In genomic region chr18:9474983-9475642, GRCh38 we compare ENCODE assay signal across 8 cellular contexts. TPM values are rescaled to one million over a fixed set of nuclear protein-coding genes. Genes with fewer than 3 reads are reported as not detected.
A peak's percentile ranks its signal among the peaks of the same experiment; 100 is the strongest.
DNase-seq lines count a peak whose midpoint lies in the region; ATAC-seq, FAIRE-seq and TF ChIP-seq lines count a peak whose summit lies in the region.

RALBP1 (plus strand) TSS chr18:9475513; CDS start chr18:9513046, 37,533 bp downstream.

- FAIRE-seq in astrocyte (lab: Jason Lieb, UNC), result peak; percentile 43

- ATAC-seq in GM18505 (IDR thresholded peaks at IDR 0.05; ENCODE audit: unreplicated experiment) (peak; percentile 91), HG02970 (IDR thresholded peaks at IDR 0.05; ENCODE audit: low FRiP score, unreplicated experiment) (peak; percentile 94), right cardiac atrium (peak; percentile 99)

- H3K27ac ChIP-seq in astrocyte (ENCODE audit: low read depth, low read length) (peak within 1 kb of the TSS; percentile 90), right cardiac atrium (ENCODE audit: low read length) (peak within 1 kb of the TSS; percentile 76), uterus (peak within 1 kb of the TSS; percentile 96)

- H3K9me3 ChIP-seq in astrocyte (ENCODE audit: insufficient read depth, low read depth, low read length) (no peaks in the 10 kb centered on the region), right cardiac atrium (ENCODE audit: control insufficient read depth, low read length) (no peaks in the 10 kb centered on the region), uterus (no peaks in the 10 kb centered on the region)

- H3K4me2 ChIP-seq in astrocyte (ENCODE audit: low read length), result peak within 1 kb of the TSS; percentile 96

- H3K36me3 ChIP-seq in astrocyte (ENCODE audit: insufficient read depth, low read length) (no peaks in the 10 kb centered on the region), uterus (no peaks in the 10 kb centered on the region)

- peaks cover 7% of the 10 kb centered on the region for H3K36me3 Mint-ChIP-seq in astrocyte (ENCODE audit: low read depth, unreplicated experiment)

- H3K27me3 ChIP-seq in astrocyte (ENCODE audit: insufficient read depth, low read length) (no peaks in the 10 kb centered on the region), right cardiac atrium (ENCODE audit: control insufficient read depth, insufficient read depth) (no peaks in the 10 kb centered on the region), uterus (no peaks in the 10 kb centered on the region)

- peak; percentile 86 for TF ChIP-seq POLR2A in GM18505 (IDR thresholded peaks at IDR 0.05; ENCODE audit: borderline replicate concordance, extremely low read depth, insufficient read depth, insufficient read length)
- peak; percentile 79 to 83 for TF ChIP-seq POLR2A in uterus (IDR thresholded peaks at IDR 0.05)

- intact Hi-C loops in right cardiac atrium (cut with DNase I) (no loop called here), uterus (cut with DNase I; ENCODE audit: low total_unique reads) (no loop called here)

- DNase-seq in NCI-H187 treated with DMSO at 0.1 percent for 48 hours (lab: John Stamatoyannopoulos, UW), result peak; percentile 74
- DNase-seq in T-helper 22 cell (ENCODE audit: low read depth), result peak; percentile 97
- DNase-seq in astrocyte (ENCODE audit: low read depth), result peak; percentile 97
- DNase-seq in right cardiac atrium, result peak; percentile 100
- DNase-seq in pulmonary artery endothelial cell (ENCODE audit: low read depth, low spot score), result peak; percentile 97
- peak; percentile 99 to 100 for DNase-seq in uterus

- no peaks in the 10 kb centered on the region for H3K27me3 Mint-ChIP-seq in astrocyte (ENCODE audit: low read depth, unreplicated experiment)

- H2AFZ ChIP-seq in astrocyte (ENCODE audit: low read depth, low read length), result peak within 1 kb of the TSS; percentile 99

- under 1% methylated on average over 69 of the region's 69 CpGs for WGBS in right cardiac atrium

- peaks cover 13% of the 10 kb centered on the region for H3K4me1 Mint-ChIP-seq in astrocyte (ENCODE audit: low read depth, unreplicated experiment)

- peak within 1 kb of the TSS; percentile 91 for H3K9ac ChIP-seq in astrocyte (ENCODE audit: low read length)

- no peak for TF ChIP-seq CTCF in astrocyte (IDR thresholded peaks at IDR 0.05; ENCODE audit: insufficient read depth, low read depth, low read length)
- peak in 3 of 4 experiments; percentile 13 to 41 (median 25) for TF ChIP-seq CTCF in uterus (IDR thresholded peaks at IDR 0.05)

- H3K9me3 Mint-ChIP-seq in astrocyte (ENCODE audit: unreplicated experiment), result no peaks in the 10 kb centered on the region

- peaks cover 47% of the 10 kb centered on the region for H3K79me2 ChIP-seq in astrocyte (ENCODE audit: insufficient read depth, low read length)

- peak within 1 kb of the TSS; percentile 88 for H3K4me3 Mint-ChIP-seq in astrocyte (ENCODE audit: unreplicated experiment)

- peaks cover 19% of the 10 kb centered on the region for H4K20me1 ChIP-seq in astrocyte (ENCODE audit: insufficient read depth, low read length)

- peaks cover 11% of the 10 kb centered on the region for H3K4me1 ChIP-seq in astrocyte (ENCODE audit: insufficient read depth, low read length)
- H3K4me1 ChIP-seq in right cardiac atrium (ENCODE audit: control insufficient read depth, insufficient read depth, low read length), result peaks cover 3% of the 10 kb centered on the region
- H3K4me1 ChIP-seq in uterus, result no peaks in the 10 kb centered on the region

- H3K4me3 ChIP-seq in astrocyte (ENCODE audit: insufficient read depth, low read depth, low read length), result peak within 1 kb of the TSS; percentile 82
- peak within 1 kb of the TSS; percentile 77 for H3K4me3 ChIP-seq in right cardiac atrium (ENCODE audit: low read length)
- H3K4me3 ChIP-seq in uterus, result peak within 1 kb of the TSS; percentile 92 to 95

- H3K27ac Mint-ChIP-seq in astrocyte (ENCODE audit: unreplicated experiment), result peak within 1 kb of the TSS; percentile 83

RNA-seq across cellular contexts. Expression of gene RALBP1, which starts in this region (rescaled TPM):
- total RNA-seq in astrocyte (57.5 and 57.7 TPM in 2 replicates), right cardiac atrium (10 to 100 TPM; 44.9 to 57.5 (median 48.6) TPM), pulmonary artery endothelial cell (68.2 and 118 TPM in 2 replicates), uterus (10 to 100 TPM; 18.8 to 67.8 (median 30.0) TPM)
- 32.4 TPM for polyA plus RNA-seq in right cardiac atrium

Comparison
In these comparisons a context has a peak if more than half of its experiments do, and no peak if none do; other contexts are left out.
1. Peak in every context shown above with its lines: DNase-seq, ATAC-seq, H3K4me3 ChIP-seq and H3K27ac ChIP-seq.